In genomic region chr11:2886191-2886894, GRCh38 we compare ENCODE assay signal across 8 cellular contexts. TPM values are rescaled to one million over a fixed set of nuclear protein-coding genes. Genes with fewer than 3 reads are reported as not detected.
DNase-seq lines count a peak whose midpoint lies in the region; ATAC-seq and TF ChIP-seq lines count a peak whose summit lies in the region.

No MANE protein-coding gene starts in this region.

- H3K4me3 Mint-ChIP-seq in nephron progenitor cell = peak overlapping the region; percentile 65

- peaks cover 11% of the 10 kb centered on the region for H3K36me3 Mint-ChIP-seq in nephron progenitor cell (ENCODE audit: low read depth)

- H3K4me1 ChIP-seq in effector memory CD4-positive, alpha-beta T cell (ENCODE audit: control insufficient read depth, insufficient read depth, low read length, poor library complexity, severe bottlenecking) = peaks cover 19% of the 10 kb centered on the region

- no peak overlapping the region for H3K27ac ChIP-seq in effector memory CD4-positive, alpha-beta T cell (ENCODE audit: insufficient read depth, low read length, poor library complexity, severe bottlenecking)

- H3K36me3 ChIP-seq in effector memory CD4-positive, alpha-beta T cell (ENCODE audit: control insufficient read depth, insufficient read depth, low read length) = no peaks in the 10 kb centered on the region

- peak; percentile 79 for DNase-seq in Right ventricle myocardium inferior (ENCODE audit: missing footprints)
- no peak for DNase-seq in cardiac septum (ENCODE audit: low spot score)
- DNase-seq in NCI-H146 treated with DMSO at 0.1 percent for 48 hours (lab: John Stamatoyannopoulos, UW; ENCODE audit: unreplicated experiment) = peak; percentile 15
- DNase-seq in effector memory CD4-positive, alpha-beta T cell = no peak
- peak; percentile 73 for DNase-seq in nephron progenitor cell
- DNase-seq in foreskin melanocyte = no peak

- H3K9me3 ChIP-seq in effector memory CD4-positive, alpha-beta T cell (ENCODE audit: control insufficient read depth, low read length) = no peaks in the 10 kb centered on the region

- no peak for TF ChIP-seq CTCF in nephron progenitor cell (IDR thresholded peaks at IDR 0.05)

- peaks cover 14% of the 10 kb centered on the region for H3K27me3 Mint-ChIP-seq in nephron progenitor cell (ENCODE audit: low read depth, poor library complexity)

- H3K4me3 ChIP-seq in effector memory CD4-positive, alpha-beta T cell (ENCODE audit: insufficient read depth, low read depth, low read length, poor library complexity, severe bottlenecking) = peak overlapping the region; percentile 22

- H3K9me3 Mint-ChIP-seq in nephron progenitor cell = no peaks in the 10 kb centered on the region

- ATAC-seq in Right ventricle myocardium inferior (peak; percentile 4), HG03460 (IDR thresholded peaks at IDR 0.05; ENCODE audit: unreplicated experiment) (no peak), GM18517 (IDR thresholded peaks at IDR 0.05; ENCODE audit: unreplicated experiment) (no peak)

- no peaks in the 10 kb centered on the region for H3K27me3 ChIP-seq in effector memory CD4-positive, alpha-beta T cell (replicated peaks; ENCODE audit: control insufficient read depth, insufficient read depth, low read length, poor library complexity, severe bottlenecking)

- peaks cover 46% of the 10 kb centered on the region for H3K4me1 Mint-ChIP-seq in nephron progenitor cell

- no peak overlapping the region for H3K27ac Mint-ChIP-seq in nephron progenitor cell

- intact Hi-C loops in Right ventricle myocardium inferior (cut with DNase I) = loop anchor here (1.0 to 5.0 kb wide), 2 partner anchors 189 to 458 kb away; partner anchors contain the start of gene KCNQ1OT1
- intact Hi-C loops in cardiac septum (cut with DNase I) = loop anchor here (5.0 to 10.0 kb wide), 3 partner anchors 74 to 582 kb away; partner anchors contain the start of genes C11orf21, KCNQ1OT1 and TSPAN32

RNA-seq across cellular contexts. Expression of gene CDKN1C, which starts 0.8 kb away (rescaled TPM):
- total RNA-seq in Right ventricle myocardium inferior (40.0 TPM), cardiac septum (11.5 TPM)

RNA-seq across cellular contexts. Expression of gene PHLDA2, which starts 42.9 kb away (rescaled TPM):
- total RNA-seq in Right ventricle myocardium inferior (0.65 TPM), cardiac septum (2.1 TPM)

Comparison
In these comparisons a context has a peak if more than half of its experiments do, and no peak if none do; other contexts are left out.
1. DNase-seq: peak in Right ventricle myocardium inferior (single experiment), NCI-H146 treated with DMSO at 0.1 percent for 48 hours (single experiment) and nephron progenitor cell (single experiment); none in cardiac septum (single experiment), effector memory CD4-positive, alpha-beta T cell (0 of 3) and foreskin melanocyte (single experiment).